ENCODE assay signal across 1 cellular context in the genomic region with DNA sequence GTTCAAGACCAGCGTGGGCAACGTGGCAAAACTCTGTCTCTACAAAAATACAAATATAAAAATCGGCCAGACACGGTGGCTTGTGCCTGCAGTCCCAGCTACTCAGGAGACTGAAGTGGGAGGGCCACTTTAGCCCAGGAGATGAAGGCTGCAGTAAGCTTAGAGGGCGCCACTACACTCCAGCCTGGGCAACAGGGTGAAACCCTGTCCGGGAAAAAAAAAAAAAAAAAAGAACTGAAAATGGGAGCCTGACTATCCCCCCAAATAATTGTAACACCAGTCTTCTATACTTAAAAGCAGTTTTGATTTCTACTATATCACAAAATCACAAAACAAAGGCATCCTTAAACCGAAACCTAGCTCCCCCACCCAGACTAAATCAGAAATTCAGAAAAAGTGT.
TF ChIP-seq lines count a peak whose summit lies in the region.

No MANE protein-coding gene starts in this region.

TF ChIP-seq in GM23338, 12 proteins besides CTCF, POLR2A, EP300 and RAD21:
- TF ChIP-seq, protein P1, sequence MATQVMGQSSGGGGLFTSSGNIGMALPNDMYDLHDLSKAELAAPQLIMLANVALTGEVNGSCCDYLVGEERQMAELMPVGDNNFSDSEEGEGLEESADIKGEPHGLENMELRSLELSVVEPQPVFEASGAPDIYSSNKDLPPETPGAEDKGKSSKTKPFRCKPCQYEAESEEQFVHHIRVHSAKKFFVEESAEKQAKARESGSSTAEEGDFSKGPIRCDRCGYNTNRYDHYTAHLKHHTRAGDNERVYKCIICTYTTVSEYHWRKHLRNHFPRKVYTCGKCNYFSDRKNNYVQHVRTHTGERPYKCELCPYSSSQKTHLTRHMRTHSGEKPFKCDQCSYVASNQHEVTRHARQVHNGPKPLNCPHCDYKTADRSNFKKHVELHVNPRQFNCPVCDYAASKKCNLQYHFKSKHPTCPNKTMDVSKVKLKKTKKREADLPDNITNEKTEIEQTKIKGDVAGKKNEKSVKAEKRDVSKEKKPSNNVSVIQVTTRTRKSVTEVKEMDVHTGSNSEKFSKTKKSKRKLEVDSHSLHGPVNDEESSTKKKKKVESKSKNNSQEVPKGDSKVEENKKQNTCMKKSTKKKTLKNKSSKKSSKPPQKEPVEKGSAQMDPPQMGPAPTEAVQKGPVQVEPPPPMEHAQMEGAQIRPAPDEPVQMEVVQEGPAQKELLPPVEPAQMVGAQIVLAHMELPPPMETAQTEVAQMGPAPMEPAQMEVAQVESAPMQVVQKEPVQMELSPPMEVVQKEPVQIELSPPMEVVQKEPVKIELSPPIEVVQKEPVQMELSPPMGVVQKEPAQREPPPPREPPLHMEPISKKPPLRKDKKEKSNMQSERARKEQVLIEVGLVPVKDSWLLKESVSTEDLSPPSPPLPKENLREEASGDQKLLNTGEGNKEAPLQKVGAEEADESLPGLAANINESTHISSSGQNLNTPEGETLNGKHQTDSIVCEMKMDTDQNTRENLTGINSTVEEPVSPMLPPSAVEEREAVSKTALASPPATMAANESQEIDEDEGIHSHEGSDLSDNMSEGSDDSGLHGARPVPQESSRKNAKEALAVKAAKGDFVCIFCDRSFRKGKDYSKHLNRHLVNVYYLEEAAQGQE (IDR thresholded peaks at IDR 0.05; ENCODE audit: unreplicated experiment) = no peak
- TF ChIP-seq JUNB (IDR thresholded peaks at IDR 0.05; ENCODE audit: unreplicated experiment) = no peak
- TF ChIP-seq NANOG (IDR thresholded peaks at IDR 0.05; ENCODE audit: borderline replicate concordance) = no peak
- TF ChIP-seq EZH2phosphoT487 (IDR thresholded peaks at IDR 0.05; ENCODE audit: unreplicated experiment) = no peak
- no peak for TF ChIP-seq ZNF331 (CRISPR knock-in tag; IDR thresholded peaks at IDR 0.05; ENCODE audit: low read depth)
- TF ChIP-seq, protein P2, sequence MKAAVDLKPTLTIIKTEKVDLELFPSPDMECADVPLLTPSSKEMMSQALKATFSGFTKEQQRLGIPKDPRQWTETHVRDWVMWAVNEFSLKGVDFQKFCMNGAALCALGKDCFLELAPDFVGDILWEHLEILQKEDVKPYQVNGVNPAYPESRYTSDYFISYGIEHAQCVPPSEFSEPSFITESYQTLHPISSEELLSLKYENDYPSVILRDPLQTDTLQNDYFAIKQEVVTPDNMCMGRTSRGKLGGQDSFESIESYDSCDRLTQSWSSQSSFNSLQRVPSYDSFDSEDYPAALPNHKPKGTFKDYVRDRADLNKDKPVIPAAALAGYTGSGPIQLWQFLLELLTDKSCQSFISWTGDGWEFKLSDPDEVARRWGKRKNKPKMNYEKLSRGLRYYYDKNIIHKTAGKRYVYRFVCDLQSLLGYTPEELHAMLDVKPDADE (IDR thresholded peaks at IDR 0.05) = no peak
- TF ChIP-seq ZNF114 (CRISPR knock-in tag; IDR thresholded peaks at IDR 0.05) = no peak
- TF ChIP-seq CREB1 (CRISPR knock-in tag; IDR thresholded peaks at IDR 0.05; ENCODE audit: low read depth) = no peak
- no peak for TF ChIP-seq STAT1 (IDR thresholded peaks at IDR 0.05; ENCODE audit: unreplicated experiment)
- TF ChIP-seq, protein P3, sequence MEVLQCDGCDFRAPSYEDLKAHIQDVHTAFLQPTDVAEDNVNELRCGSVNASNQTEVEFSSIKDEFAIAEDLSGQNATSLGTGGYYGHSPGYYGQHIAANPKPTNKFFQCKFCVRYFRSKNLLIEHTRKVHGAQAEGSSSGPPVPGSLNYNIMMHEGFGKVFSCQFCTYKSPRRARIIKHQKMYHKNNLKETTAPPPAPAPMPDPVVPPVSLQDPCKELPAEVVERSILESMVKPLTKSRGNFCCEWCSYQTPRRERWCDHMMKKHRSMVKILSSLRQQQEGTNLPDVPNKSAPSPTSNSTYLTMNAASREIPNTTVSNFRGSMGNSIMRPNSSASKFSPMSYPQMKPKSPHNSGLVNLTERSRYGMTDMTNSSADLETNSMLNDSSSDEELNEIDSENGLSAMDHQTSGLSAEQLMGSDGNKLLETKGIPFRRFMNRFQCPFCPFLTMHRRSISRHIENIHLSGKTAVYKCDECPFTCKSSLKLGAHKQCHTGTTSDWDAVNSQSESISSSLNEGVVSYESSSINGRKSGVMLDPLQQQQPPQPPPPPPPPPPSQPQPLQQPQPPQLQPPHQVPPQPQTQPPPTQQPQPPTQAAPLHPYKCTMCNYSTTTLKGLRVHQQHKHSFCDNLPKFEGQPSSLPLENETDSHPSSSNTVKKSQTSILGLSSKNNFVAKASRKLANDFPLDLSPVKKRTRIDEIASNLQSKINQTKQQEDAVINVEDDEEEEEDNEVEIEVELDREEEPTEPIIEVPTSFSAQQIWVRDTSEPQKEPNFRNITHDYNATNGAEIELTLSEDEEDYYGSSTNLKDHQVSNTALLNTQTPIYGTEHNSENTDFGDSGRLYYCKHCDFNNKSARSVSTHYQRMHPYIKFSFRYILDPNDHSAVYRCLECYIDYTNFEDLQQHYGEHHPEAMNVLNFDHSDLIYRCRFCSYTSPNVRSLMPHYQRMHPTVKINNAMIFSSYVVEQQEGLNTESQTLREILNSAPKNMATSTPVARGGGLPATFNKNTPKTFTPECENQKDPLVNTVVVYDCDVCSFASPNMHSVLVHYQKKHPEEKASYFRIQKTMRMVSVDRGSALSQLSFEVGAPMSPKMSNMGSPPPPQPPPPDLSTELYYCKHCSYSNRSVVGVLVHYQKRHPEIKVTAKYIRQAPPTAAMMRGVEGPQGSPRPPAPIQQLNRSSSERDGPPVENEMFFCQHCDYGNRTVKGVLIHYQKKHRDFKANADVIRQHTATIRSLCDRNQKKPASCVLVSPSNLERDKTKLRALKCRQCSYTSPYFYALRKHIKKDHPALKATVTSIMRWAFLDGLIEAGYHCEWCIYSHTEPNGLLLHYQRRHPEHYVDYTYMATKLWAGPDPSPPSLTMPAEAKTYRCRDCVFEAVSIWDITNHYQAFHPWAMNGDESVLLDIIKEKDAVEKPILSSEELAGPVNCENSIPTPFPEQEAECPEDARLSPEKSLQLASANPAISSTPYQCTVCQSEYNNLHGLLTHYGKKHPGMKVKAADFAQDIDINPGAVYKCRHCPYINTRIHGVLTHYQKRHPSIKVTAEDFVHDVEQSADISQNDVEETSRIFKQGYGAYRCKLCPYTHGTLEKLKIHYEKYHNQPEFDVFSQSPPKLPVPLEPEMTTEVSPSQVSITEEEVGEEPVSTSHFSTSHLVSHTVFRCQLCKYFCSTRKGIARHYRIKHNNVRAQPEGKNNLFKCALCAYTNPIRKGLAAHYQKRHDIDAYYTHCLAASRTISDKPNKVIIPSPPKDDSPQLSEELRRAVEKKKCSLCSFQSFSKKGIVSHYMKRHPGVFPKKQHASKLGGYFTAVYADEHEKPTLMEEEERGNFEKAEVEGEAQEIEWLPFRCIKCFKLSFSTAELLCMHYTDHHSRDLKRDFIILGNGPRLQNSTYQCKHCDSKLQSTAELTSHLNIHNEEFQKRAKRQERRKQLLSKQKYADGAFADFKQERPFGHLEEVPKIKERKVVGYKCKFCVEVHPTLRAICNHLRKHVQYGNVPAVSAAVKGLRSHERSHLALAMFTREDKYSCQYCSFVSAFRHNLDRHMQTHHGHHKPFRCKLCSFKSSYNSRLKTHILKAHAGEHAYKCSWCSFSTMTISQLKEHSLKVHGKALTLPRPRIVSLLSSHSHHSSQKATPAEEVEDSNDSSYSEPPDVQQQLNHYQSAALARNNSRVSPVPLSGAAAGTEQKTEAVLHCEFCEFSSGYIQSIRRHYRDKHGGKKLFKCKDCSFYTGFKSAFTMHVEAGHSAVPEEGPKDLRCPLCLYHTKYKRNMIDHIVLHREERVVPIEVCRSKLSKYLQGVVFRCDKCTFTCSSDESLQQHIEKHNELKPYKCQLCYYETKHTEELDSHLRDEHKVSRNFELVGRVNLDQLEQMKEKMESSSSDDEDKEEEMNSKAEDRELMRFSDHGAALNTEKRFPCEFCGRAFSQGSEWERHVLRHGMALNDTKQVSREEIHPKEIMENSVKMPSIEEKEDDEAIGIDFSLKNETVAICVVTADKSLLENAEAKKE (CRISPR knock-in tag; IDR thresholded peaks at IDR 0.05) = no peak
